Comparison of ENCODE assay signal across 10 cellular contexts in genomic region chr7:84263106-84263505, GRCh38.
"Had no signal": no experiment of that assay in that cellular context is flagged by ENCODE, and none has a peak within 500 bp of the region (broad histone marks: within the 10 kb centered on the region; RNA-seq: fewer than 3 reads in every experiment).

No MANE protein-coding gene starts in this region.

- H3K9me3 ChIP-seq: HAP-1 had no signal

- H3K4me2 ChIP-seq: GM23338 had no signal

- H3K4me1 Mint-ChIP-seq: GM23338 had no signal

- H3K4me1 ChIP-seq: HAP-1 had no signal

- FAIRE-seq: H1, H54 had no signal

- H3K9ac ChIP-seq: GM23248 had no signal

- H3K36me3 ChIP-seq: HAP-1 had no signal

- H2AFZ ChIP-seq: GM23248, GM23338 had no signal

- H3K4me3 Mint-ChIP-seq: GM23338, H9, HFFc6 had no signal

- H3K4me3 ChIP-seq: GM23248, GM23338, HAP-1 had no signal

- DNase-seq: GM23248, GOT3, H7, H9, HCEC 1CT, HFFc6 had no signal

- H3K9me3 Mint-ChIP-seq: H9, HFFc6 had no signal

- H3K27ac Mint-ChIP-seq: GM23338, H9, HFFc6 had no signal

- H3K27ac ChIP-seq: GM23248 had no signal
